In genomic region chr2:152481881-152482280, GRCh38 we compare ENCODE assay signal across 14 cellular contexts.
DNase-seq lines count a peak whose midpoint lies in the region; ATAC-seq and TF ChIP-seq lines count a peak whose summit lies in the region.
"Had no signal": no experiment of that assay in that cellular context is flagged by ENCODE, and none has a peak within 500 bp of the region (broad histone marks: within the 10 kb centered on the region; RNA-seq: fewer than 3 reads in every experiment).

No MANE protein-coding gene starts in this region.

- TF ChIP-seq CTCF in neural crest cell (conservative IDR thresholded peaks at IDR 0.05), result no peak
- no peak for TF ChIP-seq CTCF in WTC11 (IDR thresholded peaks at IDR 0.05)

- H3K4me3 Mint-ChIP-seq in neural crest cell (no peak overlapping the region), WTC11 (no peak overlapping the region)
- H3K4me3 Mint-ChIP-seq: CD4-positive, alpha-beta memory T cell had no signal

- no peak for ATAC-seq in WTC11

- H3K27me3 Mint-ChIP-seq in neural crest cell (ENCODE audit: low read depth), result no peaks in the 10 kb centered on the region
- no peaks in the 10 kb centered on the region for H3K27me3 Mint-ChIP-seq in WTC11 (ENCODE audit: low read depth)

- POLR2A ChIA-PET in WTC11 (lab: Charles Lee), result no interaction called here

- no peaks in the 10 kb centered on the region for H3K36me3 Mint-ChIP-seq in neural crest cell (ENCODE audit: low read depth)
- H3K36me3 Mint-ChIP-seq in WTC11, result no peaks in the 10 kb centered on the region
- H3K36me3 Mint-ChIP-seq: CD4-positive, alpha-beta memory T cell had no signal

- peak overlapping the region; percentile 32 for H3K27ac Mint-ChIP-seq in neural crest cell (ENCODE audit: unreplicated experiment)
- H3K27ac Mint-ChIP-seq in WTC11, result no peak overlapping the region
- H3K27ac Mint-ChIP-seq: CD4-positive, alpha-beta memory T cell had no signal

- no peaks in the 10 kb centered on the region for H3K9me3 Mint-ChIP-seq in neural crest cell
- H3K9me3 Mint-ChIP-seq in WTC11, result no peaks in the 10 kb centered on the region
- H3K9me3 Mint-ChIP-seq: CD4-positive, alpha-beta memory T cell had no signal

- CTCF ChIA-PET in WTC11 (lab: Charles Lee), result no interaction called here

- DNase-seq in HuH-7 (ENCODE audit: low spot score) (peak; percentile 34), islet precursor cell (peak; percentile 35), neural crest cell (ENCODE audit: low read depth, low spot score) (no peak), WTC11 (ENCODE audit: low spot score) (no peak), cortex of kidney (lab: John Stamatoyannopoulos, UW) (no peak), NAMALWA (ENCODE audit: low spot score) (no peak), NCI-H1048 (lab: John Stamatoyannopoulos, UW) (no peak)
- DNase-seq: BE2C; CD4-positive, alpha-beta memory T cell; Kasumi-1; NCI-H1436; NCI-H2107; NCI-H345; Right ventricle myocardium superior had no signal

- H3K4me1 Mint-ChIP-seq in neural crest cell, result peaks cover 43% of the 10 kb centered on the region
- H3K4me1 Mint-ChIP-seq in WTC11, result peaks cover 23% of the 10 kb centered on the region
- H3K4me1 Mint-ChIP-seq: CD4-positive, alpha-beta memory T cell had no signal

TF ChIP-seq in WTC11, 78 proteins besides CTCF, POLR2A, EP300 and RAD21:
- no peak for TF ChIP-seq ZNF281 (CRISPR knock-in tag; IDR thresholded peaks at IDR 0.05)
- no peak for TF ChIP-seq ZMAT4 (CRISPR knock-in tag; IDR thresholded peaks at IDR 0.05)
- no peak for TF ChIP-seq AFF4 (CRISPR knock-in tag; IDR thresholded peaks at IDR 0.05; ENCODE audit: borderline replicate concordance)
- TF ChIP-seq ATF2 (CRISPR knock-in tag; IDR thresholded peaks at IDR 0.05; ENCODE audit: borderline replicate concordance, low read depth), result no peak
- TF ChIP-seq GTF2I (CRISPR knock-in tag; conservative IDR thresholded peaks at IDR 0.05), result no peak
- no peak for TF ChIP-seq E2F4 (CRISPR knock-in tag; IDR thresholded peaks at IDR 0.05; ENCODE audit: borderline replicate concordance, low read depth)
- TF ChIP-seq KAT7 (CRISPR knock-in tag; IDR thresholded peaks at IDR 0.05; ENCODE audit: borderline replicate concordance), result no peak
- no peak for TF ChIP-seq FOXP4 (CRISPR knock-in tag; IDR thresholded peaks at IDR 0.05)
- TF ChIP-seq CREM (CRISPR knock-in tag; IDR thresholded peaks at IDR 0.05), result no peak

Comparison
In these comparisons a context has a peak if more than half of its experiments do, and no peak if none do; other contexts are left out.
1. DNase-seq: peak in HuH-7 (single experiment) and islet precursor cell (single experiment); none in neural crest cell (single experiment), WTC11 (single experiment), cortex of kidney (single experiment), NAMALWA (single experiment) and NCI-H1048 (single experiment).